28 cellular contexts compared by ENCODE assay signal in the genomic region with DNA sequence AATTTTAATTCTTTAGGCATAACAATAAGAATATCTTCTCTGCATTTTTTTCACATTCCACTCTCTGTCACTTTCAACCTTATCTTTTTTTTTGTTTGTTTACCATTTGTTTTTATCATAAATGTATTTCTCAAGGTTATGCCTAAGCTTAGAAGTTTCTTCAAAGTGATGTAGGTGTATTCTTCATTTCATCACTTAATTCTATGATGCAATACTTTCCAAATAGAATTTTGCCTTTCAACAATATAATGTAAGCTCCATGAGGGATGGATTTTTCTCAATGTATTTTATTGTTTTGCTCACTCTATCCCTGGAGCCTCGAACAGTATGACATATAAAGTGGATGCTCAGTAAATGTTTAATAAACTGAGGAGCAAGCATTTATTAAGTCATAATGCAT.
"Had no signal": no experiment of that assay in that cellular context is flagged by ENCODE, and none has a peak within 500 bp of the region (broad histone marks: within the 10 kb centered on the region; RNA-seq: fewer than 3 reads in every experiment).

No MANE protein-coding gene starts in this region.

- H3K27ac ChIP-seq: colonic mucosa, coronary artery, dorsolateral prefrontal cortex, epithelial cell of prostate, esophagus muscularis mucosa, esophagus squamous epithelium, foreskin keratinocyte, gastrocnemius medialis, gastroesophageal sphincter, heart left ventricle, heart right ventricle had no signal

- H3K4me3 ChIP-seq: colonic mucosa, coronary artery, dorsolateral prefrontal cortex, esophagus muscularis mucosa, esophagus squamous epithelium, gastrocnemius medialis, gastroesophageal sphincter, heart left ventricle, heart right ventricle had no signal

- H3K36me3 ChIP-seq: colonic mucosa, esophagus muscularis mucosa, esophagus squamous epithelium, gastrocnemius medialis, gastroesophageal sphincter, heart left ventricle, heart right ventricle had no signal

- H3K9me3 Mint-ChIP-seq: dendritic cell treated with granulocyte-macrophage colony-stimulating factor and Interleukin-4, amounts not matched to agents 40 ng/mL and 50 ng/mL, for 4 days; endodermal cell had no signal

- H3K27me3 ChIP-seq: colonic mucosa, dorsolateral prefrontal cortex, esophagus muscularis mucosa, esophagus squamous epithelium, foreskin keratinocyte, gastrocnemius medialis, gastroesophageal sphincter, heart left ventricle, heart right ventricle had no signal

- ATAC-seq: effector memory CD8-positive, alpha-beta T cell; esophagus mucosa; foreskin keratinocyte; gastrocnemius medialis; gastroesophageal sphincter; heart left ventricle; heart right ventricle had no signal

- FAIRE-seq: colon, endometrium, endothelial cell of umbilical vein had no signal

- DNase-seq: colonic mucosa; cortex of kidney; dermis blood vessel endothelial cell; dorsolateral prefrontal cortex; effector CD4-positive, alpha-beta T cell; effector CD8-positive, alpha-beta T cell; effector memory CD4-positive, alpha-beta T cell; effector memory CD8-positive, alpha-beta T cell; endodermal cell; erythroblast; esophagus squamous epithelium; foreskin fibroblast; foreskin keratinocyte; foreskin melanocyte; gastrocnemius medialis; glutamatergic neuron; head of caudate nucleus; heart left ventricle; heart right ventricle had no signal

- H3K9me3 ChIP-seq: colonic mucosa, esophagus muscularis mucosa, esophagus squamous epithelium, gastrocnemius medialis, gastroesophageal sphincter, heart left ventricle, heart right ventricle had no signal

- H3K27me3 Mint-ChIP-seq: dendritic cell treated with granulocyte-macrophage colony-stimulating factor and Interleukin-4, amounts not matched to agents 40 ng/mL and 50 ng/mL, for 4 days; effector memory CD8-positive, alpha-beta T cell had no signal

- H3K4me1 ChIP-seq: colonic mucosa, esophagus muscularis mucosa, esophagus squamous epithelium, foreskin keratinocyte, gastrocnemius medialis, gastroesophageal sphincter, heart left ventricle, heart right ventricle had no signal

- H3K4me3 Mint-ChIP-seq: dendritic cell treated with granulocyte-macrophage colony-stimulating factor and Interleukin-4, amounts not matched to agents 40 ng/mL and 50 ng/mL, for 4 days; effector memory CD8-positive, alpha-beta T cell; endodermal cell had no signal

- H3K27ac Mint-ChIP-seq: dendritic cell treated with granulocyte-macrophage colony-stimulating factor and Interleukin-4, amounts not matched to agents 40 ng/mL and 50 ng/mL, for 4 days; effector memory CD8-positive, alpha-beta T cell; endodermal cell had no signal
